In the genomic region with DNA sequence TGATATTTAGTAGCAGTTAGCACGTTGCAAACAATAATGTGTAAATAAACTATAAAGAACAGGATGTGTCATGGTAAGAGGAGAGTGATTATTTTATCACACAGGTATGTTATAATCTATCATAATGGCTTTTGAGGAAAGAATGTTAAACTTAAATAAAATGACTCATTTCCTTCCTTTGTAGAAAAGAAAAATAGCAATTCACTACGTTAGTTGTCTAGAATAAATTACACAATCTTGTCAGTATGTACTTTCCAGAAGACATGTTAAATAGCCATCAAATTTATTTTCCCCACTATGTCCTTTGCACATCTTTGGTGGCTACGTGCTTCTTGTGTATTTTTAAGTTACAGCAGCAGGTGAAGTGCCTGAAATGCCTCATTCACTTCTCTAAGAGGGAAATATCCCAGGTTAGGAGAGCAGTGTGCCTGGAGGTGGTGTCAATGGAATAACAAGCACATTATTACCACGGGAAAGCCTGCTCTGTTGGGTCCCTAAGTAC, we compare ENCODE assay signal across 11 cellular contexts.
DNase-seq lines count a peak whose midpoint lies in the region; ATAC-seq and TF ChIP-seq lines count a peak whose summit lies in the region.
"Had no signal": no experiment of that assay in that cellular context is flagged by ENCODE, and none has a peak within 500 bp of the region (broad histone marks: within the 10 kb centered on the region; RNA-seq: fewer than 3 reads in every experiment).

No MANE protein-coding gene starts in this region.

- peak; percentile 81 for DNase-seq in HCEC 1CT
- peak; percentile 30 for DNase-seq in NCI-H748 treated with DMSO at 0.1 percent for 48 hours (lab: John Stamatoyannopoulos, UW)
- DNase-seq in dermis blood vessel endothelial cell, result peak; percentile 43
- DNase-seq in osteoblast (ENCODE audit: insufficient read length, low spot score, missing footprints), result peak; percentile 22
- DNase-seq in islet precursor cell, result no peak
- DNase-seq: head of caudate nucleus, NCI-H1048, NCI-H446 treated with DMSO at 0.1 percent for 48 hours had no signal

- peak overlapping the region; percentile 35 for H3K4me2 ChIP-seq in osteoblast (ENCODE audit: insufficient read depth, low read length)

- H3K79me2 ChIP-seq in osteoblast (ENCODE audit: insufficient read depth, low read length), result no peaks in the 10 kb centered on the region

- no peak for TF ChIP-seq CTCF in osteoblast (IDR thresholded peaks at IDR 0.05; ENCODE audit: extremely low read depth, low read depth, low read length)

- H3K4me3 ChIP-seq in osteoblast (ENCODE audit: insufficient read depth, low read length), result no peak overlapping the region
- H3K4me3 ChIP-seq: skin epidermis had no signal

- ATAC-seq in HG03196 (IDR thresholded peaks at IDR 0.05; ENCODE audit: unreplicated experiment) (no peak), GM21526 (IDR thresholded peaks at IDR 0.05; ENCODE audit: low FRiP score, unreplicated experiment) (no peak)

- no peaks in the 10 kb centered on the region for H3K27me3 ChIP-seq in osteoblast (ENCODE audit: insufficient read depth, low read length)

- H2AFZ ChIP-seq in osteoblast (ENCODE audit: low read length), result no peak overlapping the region

- H4K20me1 ChIP-seq in osteoblast (ENCODE audit: insufficient read depth, low read length), result no peaks in the 10 kb centered on the region

- H3K36me3 ChIP-seq in osteoblast (ENCODE audit: insufficient read depth, low read length), result no peaks in the 10 kb centered on the region

- no peak overlapping the region for H3K27ac ChIP-seq in osteoblast (ENCODE audit: low read depth, low read length)
- H3K27ac ChIP-seq: skin epidermis had no signal

- H3K9me3 ChIP-seq in osteoblast (ENCODE audit: low read depth, low read length), result no peaks in the 10 kb centered on the region

- peaks cover 10% of the 10 kb centered on the region for H3K4me1 ChIP-seq in osteoblast (ENCODE audit: insufficient read depth, low read length)
